In genomic region chr3:58630081-58630709, GRCh38 we compare ENCODE assay signal across 8 cellular contexts. TPM values are rescaled to one million over a fixed set of nuclear protein-coding genes. Genes with fewer than 3 reads are reported as not detected.
DNase-seq lines count a peak whose midpoint lies in the region; ATAC-seq, FAIRE-seq and TF ChIP-seq lines count a peak whose summit lies in the region.

No MANE protein-coding gene starts in this region.

- no peak overlapping the region for H3K27ac ChIP-seq in endodermal cell (ENCODE audit: low read depth, low read length)

- H3K36me3 Mint-ChIP-seq in activated CD8-positive, alpha-beta T cell treated with anti-CD3 and anti-CD28 coated beads, Interleukin-2, amount 10 ng/mL, durations not matched to agents 7 days and 5 days (ENCODE audit: low read depth) = no peaks in the 10 kb centered on the region
- no peaks in the 10 kb centered on the region for H3K36me3 Mint-ChIP-seq in endodermal cell (ENCODE audit: low read depth)
- no peaks in the 10 kb centered on the region for H3K36me3 Mint-ChIP-seq in mesothelial cell of epicardium

- TF ChIP-seq CTCF in AG10803 (conservative IDR thresholded peaks at IDR 0.05; ENCODE audit: low read length) (peak; percentile 84), endodermal cell (conservative IDR thresholded peaks at IDR 0.05) (peak; percentile 95), mesothelial cell of epicardium (IDR thresholded peaks at IDR 0.05; ENCODE audit: unreplicated experiment) (peak; percentile 96)

- no peaks in the 10 kb centered on the region for H3K27me3 Mint-ChIP-seq in activated CD8-positive, alpha-beta T cell treated with anti-CD3 and anti-CD28 coated beads, Interleukin-2, amount 10 ng/mL, durations not matched to agents 7 days and 5 days (ENCODE audit: low read depth)
- H3K27me3 Mint-ChIP-seq in endodermal cell (ENCODE audit: insufficient read depth) (peaks cover 34% of the 10 kb centered on the region), mesothelial cell of epicardium (ENCODE audit: low read depth) (peaks cover 7% of the 10 kb centered on the region)

- ATAC-seq in activated CD8-positive, alpha-beta T cell treated with anti-CD3 and anti-CD28 coated beads, Interleukin-2, amount 10 ng/mL, durations not matched to agents 7 days and 5 days = peak; percentile 65
- ATAC-seq in HG02678 (IDR thresholded peaks at IDR 0.05; ENCODE audit: unreplicated experiment) = no peak

- WGBS in endodermal cell (ENCODE audit: insufficient coverage in 1 of 2, insufficient read length in 1 of 2), 2 experiments = 17 to 26% methylated on average over 7 to 9 of the region's 9 CpGs

- POLR2A ChIA-PET in activated CD8-positive, alpha-beta T cell treated with anti-CD3 and anti-CD28 coated beads, Interleukin-2, amount 10 ng/mL, durations not matched to agents 7 days and 5 days (lab: Charles Lee) = no interaction called here

- H3K9me3 Mint-ChIP-seq in activated CD8-positive, alpha-beta T cell treated with anti-CD3 and anti-CD28 coated beads, Interleukin-2, amount 10 ng/mL, durations not matched to agents 7 days and 5 days (ENCODE audit: insufficient read depth) = no peaks in the 10 kb centered on the region
- no peaks in the 10 kb centered on the region for H3K9me3 Mint-ChIP-seq in endodermal cell
- no peaks in the 10 kb centered on the region for H3K9me3 Mint-ChIP-seq in mesothelial cell of epicardium

- no peaks in the 10 kb centered on the region for H3K9me3 ChIP-seq in endodermal cell (ENCODE audit: control insufficient read depth, low read length)

- H3K36me3 ChIP-seq in endodermal cell (ENCODE audit: control insufficient read depth, insufficient read depth, low read length) = no peaks in the 10 kb centered on the region

- H3K4me3 Mint-ChIP-seq in activated CD8-positive, alpha-beta T cell treated with anti-CD3 and anti-CD28 coated beads, Interleukin-2, amount 10 ng/mL, durations not matched to agents 7 days and 5 days = no peak overlapping the region
- no peak overlapping the region for H3K4me3 Mint-ChIP-seq in endodermal cell
- H3K4me3 Mint-ChIP-seq in mesothelial cell of epicardium = no peak overlapping the region

- H3K4me1 Mint-ChIP-seq in activated CD8-positive, alpha-beta T cell treated with anti-CD3 and anti-CD28 coated beads, Interleukin-2, amount 10 ng/mL, durations not matched to agents 7 days and 5 days (ENCODE audit: low read depth) = peaks cover 1% of the 10 kb centered on the region
- no peaks in the 10 kb centered on the region for H3K4me1 Mint-ChIP-seq in endodermal cell
- H3K4me1 Mint-ChIP-seq in mesothelial cell of epicardium = peaks cover 4% of the 10 kb centered on the region

- CTCF ChIA-PET in activated CD8-positive, alpha-beta T cell treated with anti-CD3 and anti-CD28 coated beads, Interleukin-2, amount 10 ng/mL, durations not matched to agents 7 days and 5 days (lab: Charles Lee) = interaction anchor here (0.6 to 3.7 kb wide), 28 partner anchors 9 to 1413 kb away, joined by 3 to 60 read pairs (median 4); partner anchors contain the start of genes FAM3D, HTD2, KCTD6 and RPP14

- H3K4me1 ChIP-seq in endodermal cell (ENCODE audit: control insufficient read depth, insufficient read depth, low read length) = no peaks in the 10 kb centered on the region

- H3K27me3 ChIP-seq in endodermal cell (ENCODE audit: control insufficient read depth, insufficient read depth, low read length, poor library complexity, severe bottlenecking) = no peaks in the 10 kb centered on the region

- peak; percentile 72 for DNase-seq in AG10803 (ENCODE audit: low read depth)
- peak; percentile 53 for DNase-seq in GM19239 (ENCODE audit: insufficient read length, low spot score)
- peak; percentile 5 for DNase-seq in NCI-H345 treated with DMSO at 0.1 percent for 48 hours (lab: John Stamatoyannopoulos, UW; ENCODE audit: unreplicated experiment)
- peak; percentile 69 for DNase-seq in activated CD8-positive, alpha-beta T cell treated with anti-CD3 and anti-CD28 coated beads, Interleukin-2, amount 10 ng/mL, durations not matched to agents 7 days and 5 days
- DNase-seq in endodermal cell = peak; percentile 94
- peak; percentile 45 to 84 for DNase-seq in mesothelial cell of epicardium (ENCODE audit: low spot score in 2 of 2, unreplicated experiment in 2 of 2)
- DNase-seq in stimulated activated CD8-positive, alpha-beta memory T cell treated with anti-CD3 and anti-CD28 coated beads, Interleukin-4, amount 100 ng/mL, for 24 hours (ENCODE audit: low read depth) = peak; percentile 31

- no peak overlapping the region for H3K27ac Mint-ChIP-seq in activated CD8-positive, alpha-beta T cell treated with anti-CD3 and anti-CD28 coated beads, Interleukin-2, amount 10 ng/mL, durations not matched to agents 7 days and 5 days
- H3K27ac Mint-ChIP-seq in endodermal cell (no peak overlapping the region), mesothelial cell of epicardium (no peak overlapping the region)

- H3K9ac ChIP-seq in endodermal cell (ENCODE audit: extremely low read depth, low read length, poor library complexity, severe bottlenecking) = no peak overlapping the region

- peak; percentile 48 for FAIRE-seq in GM19239 (lab: Jason Lieb, UNC)

- H3K4me3 ChIP-seq in AG10803 (ENCODE audit: low read length) (no peak overlapping the region), endodermal cell (ENCODE audit: low read length) (no peak overlapping the region)

RNA-seq across cellular contexts. Expression of gene FAM3D, which starts 36.4 kb away (rescaled TPM):
- not detected for total RNA-seq in activated CD8-positive, alpha-beta T cell treated with anti-CD3 and anti-CD28 coated beads, Interleukin-2, amount 10 ng/mL, durations not matched to agents 7 days and 5 days
- total RNA-seq in endodermal cell = not detected
- polyA plus RNA-seq in endodermal cell (2013, experiment 1 of 2) = not detected
- polyA plus RNA-seq in endodermal cell (2013, experiment 2 of 2) = 0.21 TPM
- total RNA-seq in mesothelial cell of epicardium = 0.16 TPM in 1 of 3 replicates, not detected in the others

RNA-seq across cellular contexts. Expression of gene FAM107A, which starts 53.0 kb away (rescaled TPM):
- total RNA-seq in activated CD8-positive, alpha-beta T cell treated with anti-CD3 and anti-CD28 coated beads, Interleukin-2, amount 10 ng/mL, durations not matched to agents 7 days and 5 days = not detected
- total RNA-seq in endodermal cell (not detected), mesothelial cell of epicardium (not detected in 3 replicates)
- polyA plus RNA-seq in endodermal cell (2013, experiment 1 of 2) = 2.4 TPM
- 2.2 TPM for polyA plus RNA-seq in endodermal cell (2013, experiment 2 of 2)

Comparison
In these comparisons a context has a peak if more than half of its experiments do, and no peak if none do; other contexts are left out.
1. DNase-seq: peak in every context shown above with its lines; median percentile 94 in endodermal cell; 72 in AG10803; 69 in activated CD8-positive, alpha-beta T cell treated with anti-CD3 and anti-CD28 coated beads, Interleukin-2, amount 10 ng/mL, durations not matched to agents 7 days and 5 days; 64 in mesothelial cell of epicardium; 53 in GM19239; 31 in stimulated activated CD8-positive, alpha-beta memory T cell treated with anti-CD3 and anti-CD28 coated beads, Interleukin-4, amount 100 ng/mL, for 24 hours; 5 in NCI-H345 treated with DMSO at 0.1 percent for 48 hours.